8 cellular contexts compared by ENCODE assay signal in genomic region chr11:59615132-59615636, GRCh38. TPM values are rescaled to one million over a fixed set of nuclear protein-coding genes. Genes with fewer than 3 reads are reported as not detected.
DNase-seq lines count a peak whose midpoint lies in the region; ATAC-seq lines count a peak whose summit lies in the region.

No MANE protein-coding gene starts in this region.

- H3K27ac Mint-ChIP-seq in CD4-positive, CD25-positive, alpha-beta regulatory T cell, result peak overlapping the region; percentile 96 to 99 (median 98)

- H3K4me1 Mint-ChIP-seq in CD4-positive, CD25-positive, alpha-beta regulatory T cell, result peaks cover 14 to 50% (median 35%) of the 10 kb centered on the region in 4 donors

- peak; percentile 67 to 82 (median 69) for DNase-seq in CD4-positive, CD25-positive, alpha-beta regulatory T cell
- DNase-seq in Jurkat, Clone E6-1 (ENCODE audit: low read depth, low spot score), result peak; percentile 21
- DNase-seq in activated CD4-positive, CD25-positive, alpha-beta regulatory T cell (lab: John Stamatoyannopoulos, UW), result peak; percentile 14 to 54 (median 39)
- DNase-seq in caudate nucleus (lab: John Stamatoyannopoulos, UW) (peak in 49 of 61 donors; percentile 4 to 77 (median 42)), left kidney (ENCODE audit: low read depth, low spot score) (peak; percentile 67), DMS153 treated with DMSO at 0.1 percent for 48 hours (lab: John Stamatoyannopoulos, UW; ENCODE audit: unreplicated experiment) (no peak)
- peak; percentile 28 to 36 for DNase-seq in stimulated activated CD4-positive, alpha-beta T cell treated with anti-CD3 and anti-CD28 coated beads, Interleukin-2, amount 100 ng/mL, for 48 hours

- H3K27me3 ChIP-seq in CD4-positive, CD25-positive, alpha-beta regulatory T cell (ENCODE audit: control insufficient read depth, insufficient read depth, low read length), result no peaks in the 10 kb centered on the region

- peaks cover 3% of the 10 kb centered on the region for H3K36me3 Mint-ChIP-seq in CD4-positive, CD25-positive, alpha-beta regulatory T cell

- peak; percentile 3 to 9 for ATAC-seq in CD4-positive, CD25-positive, alpha-beta regulatory T cell (ENCODE audit: low read depth in 2 of 2)
- ATAC-seq in GM21515 (IDR thresholded peaks at IDR 0.05; ENCODE audit: unreplicated experiment), result peak; percentile 16

- H3K4me1 ChIP-seq in CD4-positive, CD25-positive, alpha-beta regulatory T cell (ENCODE audit: control insufficient read depth, insufficient read depth, low read length, poor library complexity, severe bottlenecking), result peaks cover 41% of the 10 kb centered on the region

- no peaks in the 10 kb centered on the region for H3K27me3 Mint-ChIP-seq in CD4-positive, CD25-positive, alpha-beta regulatory T cell

- peaks cover 15% of the 10 kb centered on the region for H3K36me3 ChIP-seq in CD4-positive, CD25-positive, alpha-beta regulatory T cell (ENCODE audit: control insufficient read depth, insufficient read depth, low read length)

- peak overlapping the region; percentile 97 for H3K27ac ChIP-seq in CD4-positive, CD25-positive, alpha-beta regulatory T cell (ENCODE audit: insufficient read depth, low read length, poor library complexity, severe bottlenecking)
- H3K27ac ChIP-seq in caudate nucleus (ENCODE audit: low read depth, low read length), result peak overlapping the region; percentile 82

- H3K9me3 ChIP-seq in CD4-positive, CD25-positive, alpha-beta regulatory T cell (ENCODE audit: control insufficient read depth in 2 of 2, low read length in 2 of 2), result no peaks in the 10 kb centered on the region

- no peaks in the 10 kb centered on the region for H3K9me3 Mint-ChIP-seq in CD4-positive, CD25-positive, alpha-beta regulatory T cell

- H3K4me3 ChIP-seq in CD4-positive, CD25-positive, alpha-beta regulatory T cell (ENCODE audit: low read depth, low read length), result peak overlapping the region; percentile 92
- H3K4me3 ChIP-seq in Jurkat, Clone E6-1 (ENCODE audit: low read length), result peak overlapping the region; percentile 74

- H3K4me3 Mint-ChIP-seq in CD4-positive, CD25-positive, alpha-beta regulatory T cell, result peak overlapping the region; percentile 79 to 98 (median 94)

RNA-seq across cellular contexts. Expression of gene OSBP, which starts 0.4 kb away (rescaled TPM):
- 50.9 TPM for total RNA-seq in CD4-positive, CD25-positive, alpha-beta regulatory T cell
- 10 to 100 TPM; 23.9 to 30.9 (median 27.3) TPM for polyA plus RNA-seq in CD4-positive, CD25-positive, alpha-beta regulatory T cell
- polyA plus RNA-seq in Jurkat, Clone E6-1 (2012; ENCODE audit: insufficient read depth, insufficient read length), result 35.3 TPM

RNA-seq across cellular contexts. Expression of gene PATL1, which starts 53.7 kb away (rescaled TPM):
- 63.3 TPM for total RNA-seq in CD4-positive, CD25-positive, alpha-beta regulatory T cell
- 1 to 10 TPM; 4.6 to 5.8 (median 5.3) TPM for polyA plus RNA-seq in CD4-positive, CD25-positive, alpha-beta regulatory T cell
- polyA plus RNA-seq in Jurkat, Clone E6-1 (2012; ENCODE audit: insufficient read depth, insufficient read length), result 33.2 TPM
